In genomic region chr12:15684896-15685658, GRCh38 we compare ENCODE assay signal across 14 cellular contexts.
A peak's percentile ranks its signal among the peaks of the same experiment; 100 is the strongest.
DNase-seq lines count a peak whose midpoint lies in the region; ATAC-seq, FAIRE-seq and TF ChIP-seq lines count a peak whose summit lies in the region.
"Had no signal": no experiment of that assay in that cellular context is flagged by ENCODE, and none has a peak within 500 bp of the region (broad histone marks: within the 10 kb centered on the region; RNA-seq: fewer than 3 reads in every experiment).

No MANE protein-coding gene starts in this region.

- H4K20me1 ChIP-seq in HCT116 (ENCODE audit: insufficient read depth) (no peaks in the 10 kb centered on the region), smooth muscle cell (ENCODE audit: low read depth) (no peaks in the 10 kb centered on the region)
- H4K20me1 ChIP-seq: BLaER1 had no signal

- no peaks in the 10 kb centered on the region for H3K36me3 Mint-ChIP-seq in glutamatergic neuron (ENCODE audit: unreplicated experiment)
- no peaks in the 10 kb centered on the region for H3K36me3 Mint-ChIP-seq in activated naive CD8-positive, alpha-beta T cell treated with anti-CD3 and anti-CD28 coated beads for 36 hours

- no peak for TF ChIP-seq RAD21 in HCT116 (IDR thresholded peaks at IDR 0.05; ENCODE audit: low read depth)

- 0 out of 2 replicates have a peak overlapping the region, but pooled peaks have one; percentile 74 for H3K4me2 ChIP-seq in HCT116 (ENCODE audit: low read length)
- H3K4me2 ChIP-seq in smooth muscle cell: peak overlapping the region; percentile 49
- H3K4me2 ChIP-seq: BLaER1 had no signal

- H3K36me3 ChIP-seq in HCT116 (ENCODE audit: control insufficient read depth in 1 of 2, insufficient read depth in 2 of 2, low read length in 2 of 2) (no peaks in the 10 kb centered on the region), smooth muscle cell (ENCODE audit: low read depth) (no peaks in the 10 kb centered on the region)
- H3K36me3 ChIP-seq: BLaER1 had no signal

- RAD21 ChIA-PET in HCT116 (lab: Charles Lee; ENCODE audit: low non-redundant PET in 1 of 2, low total read pairs in 2 of 2, uncharacterized antibody in 2 of 2, unreplicated experiment in 2 of 2): no interaction called here

- H3K79me2 ChIP-seq in HCT116 (ENCODE audit: insufficient read depth, low read length) (peaks cover 72% of the 10 kb centered on the region), smooth muscle cell (ENCODE audit: low read depth) (peaks cover 23% of the 10 kb centered on the region)

- no peak overlapping the region for H3K4me3 Mint-ChIP-seq in glutamatergic neuron (ENCODE audit: unreplicated experiment)
- H3K4me3 Mint-ChIP-seq in activated naive CD8-positive, alpha-beta T cell treated with anti-CD3 and anti-CD28 coated beads for 36 hours: no peak overlapping the region
- H3K4me3 Mint-ChIP-seq: IgD-negative memory B cell had no signal

- peaks cover 11% of the 10 kb centered on the region for H3K4me1 Mint-ChIP-seq in glutamatergic neuron (ENCODE audit: low read depth, unreplicated experiment)
- no peaks in the 10 kb centered on the region for H3K4me1 Mint-ChIP-seq in activated naive CD8-positive, alpha-beta T cell treated with anti-CD3 and anti-CD28 coated beads for 36 hours

- BruUV-seq in HCT116 (replicated peaks; lab: Mats Ljungman, UMichigan): no TSS peak

- H3K27ac Mint-ChIP-seq in glutamatergic neuron (ENCODE audit: unreplicated experiment): no peak overlapping the region
- no peak overlapping the region for H3K27ac Mint-ChIP-seq in activated naive CD8-positive, alpha-beta T cell treated with anti-CD3 and anti-CD28 coated beads for 36 hours
- H3K27ac Mint-ChIP-seq: IgD-negative memory B cell had no signal

- ATAC-seq in HCT116: no peak

- H3K4me3 ChIP-seq in HCT116 (replicated peaks in 1 of 2; ENCODE audit: low read depth in 1 of 2, low read length in 2 of 2) (no peak overlapping the region), smooth muscle cell (no peak overlapping the region)
- H3K4me3 ChIP-seq: BLaER1 had no signal

- CTCF ChIA-PET in HCT116 (lab: Charles Lee): interaction anchor here (0.6 kb wide), 1 partner anchor 1010 kb away, joined by 3 read pairs; no protein-coding TSS in a partner anchor

- peaks cover 1% of the 10 kb centered on the region for H3K9me3 Mint-ChIP-seq in glutamatergic neuron (ENCODE audit: unreplicated experiment)
- H3K9me3 Mint-ChIP-seq in activated naive CD8-positive, alpha-beta T cell treated with anti-CD3 and anti-CD28 coated beads for 36 hours: no peaks in the 10 kb centered on the region

- no peaks in the 10 kb centered on the region for H3K27me3 ChIP-seq in HCT116 (ENCODE audit: insufficient read depth, low read length)
- H3K27me3 ChIP-seq in smooth muscle cell (ENCODE audit: low read depth): no peaks in the 10 kb centered on the region
- H3K27me3 ChIP-seq: BLaER1 had no signal

- peaks cover 2% of the 10 kb centered on the region for H3K27me3 Mint-ChIP-seq in glutamatergic neuron (ENCODE audit: unreplicated experiment)
- peaks cover 14% of the 10 kb centered on the region for H3K27me3 Mint-ChIP-seq in activated naive CD8-positive, alpha-beta T cell treated with anti-CD3 and anti-CD28 coated beads for 36 hours
- H3K27me3 Mint-ChIP-seq: IgD-negative memory B cell had no signal

- H3K9me3 ChIP-seq in HCT116 (ENCODE audit: control insufficient read depth in 1 of 2, insufficient read depth in 1 of 2, low read depth in 1 of 2, low read length in 2 of 2) (no peaks in the 10 kb centered on the region), smooth muscle cell (replicated peaks; ENCODE audit: low read depth) (no peaks in the 10 kb centered on the region)
- H3K9me3 ChIP-seq: BLaER1 had no signal

- WGBS in smooth muscle cell (ENCODE audit: low lambda C conversion rate): 50% methylated on average over 6 of the region's 6 CpGs

- H3F3A ChIP-seq in smooth muscle cell (ENCODE audit: low read depth): peaks cover 4% of the 10 kb centered on the region

- H3K27ac ChIP-seq in HCT116 (ENCODE audit: low read depth, low read length) (peak overlapping the region; percentile 2; the same call in 1 of the 2 replicates), smooth muscle cell (ENCODE audit: low read depth) (peak overlapping the region; percentile 51)
- H3K27ac ChIP-seq: BLaER1 had no signal

- H3K9ac ChIP-seq in HCT116 (ENCODE audit: low read length) (no peak overlapping the region), smooth muscle cell (ENCODE audit: low read depth) (no peak overlapping the region)
- H3K9ac ChIP-seq: BLaER1 had no signal

- POLR2A ChIA-PET in HCT116 (lab: Charles Lee): interaction anchor here (1.3 kb wide), 1 partner anchor 22 kb away, joined by 5 read pairs; no protein-coding TSS in a partner anchor

- TF ChIP-seq CTCF in HCT116 (IDR thresholded peaks at IDR 0.05 in 2 of 3, conservative IDR thresholded peaks at IDR 0.05 in 1 of 3; ENCODE audit: borderline replicate concordance in 1 of 3, insufficient read depth in 1 of 3, low read depth in 2 of 3, low read length in 2 of 3): no peak
- no peak for TF ChIP-seq CTCF in smooth muscle cell (IDR thresholded peaks at IDR 0.05; ENCODE audit: borderline replicate concordance, insufficient read depth, poor library complexity, severe bottlenecking)
- no peak for TF ChIP-seq CTCF in glutamatergic neuron (IDR thresholded peaks at IDR 0.05; ENCODE audit: partially characterized antibody, unreplicated experiment)

- TF ChIP-seq POLR2A in HCT116 (IDR thresholded peaks at IDR 0.05; ENCODE audit: borderline replicate concordance, extremely low read depth, insufficient read depth, insufficient read length) (no peak), H54 (IDR thresholded peaks at IDR 0.05; ENCODE audit: low read depth, low read length) (no peak)

- no peaks in the 10 kb centered on the region for H3K9me2 ChIP-seq in HCT116 (ENCODE audit: insufficient read depth)

- FAIRE-seq in H54 (lab: Jason Lieb, UNC): no peak
- FAIRE-seq: RCC 7860 had no signal

- intact Hi-C loops in HCT116 (cut with micrococcal nuclease): loop anchor here (5.0 kb wide), 1 partner anchor 93 kb away; no protein-coding TSS in a partner anchor

- H3K4me1 ChIP-seq in HCT116 (ENCODE audit: control insufficient read depth in 1 of 2, insufficient read depth in 2 of 2, low read length in 2 of 2) (peaks cover 63 to 94% of the 10 kb centered on the region in 2 experiments), smooth muscle cell (ENCODE audit: low read depth) (peaks cover 13% of the 10 kb centered on the region)
- H3K4me1 ChIP-seq: BLaER1 had no signal

- DNase-seq in HCT116 (ENCODE audit: low read depth, low spot score) (no peak), SK-N-DZ (ENCODE audit: low spot score) (peak; percentile 19), fibroblast of peridontal ligament (ENCODE audit: extremely low read depth) (peak; percentile 85), smooth muscle cell (lab: John Stamatoyannopoulos, UW; ENCODE audit: unreplicated experiment) (no peak), glutamatergic neuron (no peak), H54 (ENCODE audit: insufficient read length, low spot score) (no peak)
- DNase-seq in activated naive CD8-positive, alpha-beta T cell treated with anti-CD3 and anti-CD28 coated beads for 36 hours: no peak
- DNase-seq: H7, NCI-H1694, NCI-H774, SHP77 treated with DMSO at 0.1 percent for 48 hours had no signal

- H2AFZ ChIP-seq in HCT116 (ENCODE audit: low read depth, low read length, poor library complexity, severe bottlenecking) (no peak overlapping the region), smooth muscle cell (ENCODE audit: low read depth) (no peak overlapping the region)

TF ChIP-seq in HCT116, 20 proteins besides CTCF, POLR2A, EP300 and RAD21:
- no peak for TF ChIP-seq ZFX (IDR thresholded peaks at IDR 0.05)
- TF ChIP-seq REST (IDR thresholded peaks at IDR 0.05; ENCODE audit: low read depth): no peak
- no peak for TF ChIP-seq TCF7L2 (IDR thresholded peaks at IDR 0.05; ENCODE audit: borderline replicate concordance, extremely low read depth, insufficient read depth, insufficient read length)
- no peak for TF ChIP-seq YY1 (IDR thresholded peaks at IDR 0.05; ENCODE audit: extremely low read depth, insufficient replicate concordance, low read depth, low read length)
- no peak for TF ChIP-seq JUND (IDR thresholded peaks at IDR 0.05)
- TF ChIP-seq CEBPB (IDR thresholded peaks at IDR 0.05; ENCODE audit: low read depth): no peak
- TF ChIP-seq FOSL1 (IDR thresholded peaks at IDR 0.05; ENCODE audit: low read depth): no peak
- TF ChIP-seq SP1 (IDR thresholded peaks at IDR 0.05; ENCODE audit: low read depth): no peak
- no peak for TF ChIP-seq ATF3 (IDR thresholded peaks at IDR 0.05)
- TF ChIP-seq CBX3 (IDR thresholded peaks at IDR 0.05; ENCODE audit: low read depth): no peak
- no peak for TF ChIP-seq EZH2 (IDR thresholded peaks at IDR 0.05)
- TF ChIP-seq EZH2phosphoT487 (IDR thresholded peaks at IDR 0.05; ENCODE audit: borderline replicate concordance): no peak
- no peak for TF ChIP-seq SRF (IDR thresholded peaks at IDR 0.05; ENCODE audit: low read depth)

Comparison
In these comparisons a context has a peak if more than half of its experiments do, and no peak if none do; other contexts are left out.
1. DNase-seq: peak in SK-N-DZ (single experiment) and fibroblast of peridontal ligament (single experiment); none in HCT116 (single experiment), smooth muscle cell (single experiment), glutamatergic neuron (single experiment), H54 (single experiment) and activated naive CD8-positive, alpha-beta T cell treated with anti-CD3 and anti-CD28 coated beads for 36 hours (single experiment).